In the genomic region with DNA sequence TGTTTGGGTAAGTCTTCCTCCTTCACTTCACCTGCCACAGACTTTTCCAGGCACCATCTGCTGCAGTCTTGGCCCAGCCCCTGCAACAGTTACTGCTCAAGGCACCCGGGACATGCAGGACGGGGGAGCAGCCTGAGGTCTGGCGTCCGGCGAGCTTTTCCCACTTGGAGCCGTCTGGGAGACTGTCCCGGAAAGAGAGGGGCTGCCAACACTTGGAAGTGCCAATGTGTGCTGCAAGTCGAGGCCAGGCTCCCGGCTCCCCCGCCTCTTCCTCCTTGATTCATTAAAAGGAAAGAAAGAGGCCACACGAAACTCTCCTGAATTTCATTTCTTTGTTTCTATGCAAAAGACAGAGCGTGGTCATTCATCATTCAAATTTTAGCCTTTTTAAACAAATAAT, we compare ENCODE assay signal across 2 cellular contexts.
TF ChIP-seq lines count a peak whose summit lies in the region.

No MANE protein-coding gene starts in this region.

TF ChIP-seq in IMR-90, 13 proteins besides CTCF, POLR2A, EP300 and RAD21:
- TF ChIP-seq SMC3 (IDR thresholded peaks at IDR 0.05; ENCODE audit: low read depth, low read length) (no peak), MAFK (IDR thresholded peaks at IDR 0.05; ENCODE audit: low read depth, low read length) (no peak), RCOR1 (IDR thresholded peaks at IDR 0.05; ENCODE audit: insufficient replicate concordance, low read length) (no peak), USF2 (IDR thresholded peaks at IDR 0.05; ENCODE audit: low read depth, low read length) (no peak), FOS (IDR thresholded peaks at IDR 0.05; ENCODE audit: low read depth, low read length) (no peak), NFE2L2 (IDR thresholded peaks at IDR 0.05; ENCODE audit: low read depth, low read length) (no peak), BHLHE40 (IDR thresholded peaks at IDR 0.05; ENCODE audit: low read depth, low read length) (no peak), MAZ (IDR thresholded peaks at IDR 0.05; ENCODE audit: borderline replicate concordance, low read depth, low read length) (no peak), RFX5 (IDR thresholded peaks at IDR 0.05; ENCODE audit: low read depth, low read length) (no peak), CHD1 (IDR thresholded peaks at IDR 0.05; ENCODE audit: low read depth, low read length) (no peak), MXI1 (IDR thresholded peaks at IDR 0.05; ENCODE audit: borderline replicate concordance, low read depth, low read length) (no peak), CEBPB (IDR thresholded peaks at IDR 0.05; ENCODE audit: low read depth, low read length) (no peak)
- TF ChIP-seq, protein P1, sequence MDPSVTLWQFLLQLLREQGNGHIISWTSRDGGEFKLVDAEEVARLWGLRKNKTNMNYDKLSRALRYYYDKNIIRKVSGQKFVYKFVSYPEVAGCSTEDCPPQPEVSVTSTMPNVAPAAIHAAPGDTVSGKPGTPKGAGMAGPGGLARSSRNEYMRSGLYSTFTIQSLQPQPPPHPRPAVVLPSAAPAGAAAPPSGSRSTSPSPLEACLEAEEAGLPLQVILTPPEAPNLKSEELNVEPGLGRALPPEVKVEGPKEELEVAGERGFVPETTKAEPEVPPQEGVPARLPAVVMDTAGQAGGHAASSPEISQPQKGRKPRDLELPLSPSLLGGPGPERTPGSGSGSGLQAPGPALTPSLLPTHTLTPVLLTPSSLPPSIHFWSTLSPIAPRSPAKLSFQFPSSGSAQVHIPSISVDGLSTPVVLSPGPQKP (IDR thresholded peaks at IDR 0.05; ENCODE audit: borderline replicate concordance, low read depth, low read length) = no peak

TF ChIP-seq in H1, 55 proteins besides CTCF, POLR2A, EP300 and RAD21:
- TF ChIP-seq POLR2AphosphoS5 (IDR thresholded peaks at IDR 0.05; ENCODE audit: low read depth, low read length) (no peak), KDM1A (IDR thresholded peaks at IDR 0.05; ENCODE audit: borderline replicate concordance, low read length) (no peak), SUZ12 (IDR thresholded peaks at IDR 0.05; ENCODE audit: low read length) (no peak)
